Comparison of ENCODE assay signal across 15 cellular contexts in genomic region chr1:27513958-27514357, GRCh38. TPM values are rescaled to one million over a fixed set of nuclear protein-coding genes. Genes with fewer than 3 reads are reported as not detected.
DNase-seq lines count a peak whose midpoint lies in the region; ATAC-seq and TF ChIP-seq lines count a peak whose summit lies in the region.
"Had no signal": no experiment of that assay in that cellular context is flagged by ENCODE, and none has a peak within 500 bp of the region (broad histone marks: within the 10 kb centered on the region; RNA-seq: fewer than 3 reads in every experiment).

No MANE protein-coding gene starts in this region.

- H3K27ac ChIP-seq in esophagus muscularis mucosa (replicated peaks in 1 of 4) = peak overlapping the region; percentile 26 to 40 (median 34)
- no peak overlapping the region for H3K27ac ChIP-seq in aorta (ENCODE audit: low read depth in 1 of 2, low read length in 2 of 2)
- H3K27ac ChIP-seq: hepatocyte, thoracic aorta had no signal

- POLR2A ChIA-PET in activated naive CD8-positive, alpha-beta T cell treated with anti-CD3 and anti-CD28 coated beads, Interleukin-2, amount 10 ng/mL, durations not matched to agents 7 days and 5 days (lab: Charles Lee) = no interaction called here

- H3K9me3 ChIP-seq in esophagus muscularis mucosa = no peaks in the 10 kb centered on the region
- no peaks in the 10 kb centered on the region for H3K9me3 ChIP-seq in aorta (ENCODE audit: control insufficient read depth, low read length)
- H3K9me3 ChIP-seq: thoracic aorta had no signal

- H3K27me3 Mint-ChIP-seq in activated naive CD8-positive, alpha-beta T cell treated with anti-CD3 and anti-CD28 coated beads, Interleukin-2, amount 10 ng/mL, durations not matched to agents 7 days and 5 days = no peaks in the 10 kb centered on the region
- no peaks in the 10 kb centered on the region for H3K27me3 Mint-ChIP-seq in activated naive CD8-positive, alpha-beta T cell treated with anti-CD3 and anti-CD28 coated beads, Interleukin-2, amount 50 U/mL, for 24 hours
- H3K27me3 Mint-ChIP-seq in nephron (ENCODE audit: low read depth) = no peaks in the 10 kb centered on the region
- H3K27me3 Mint-ChIP-seq in activated T-cell treated with anti-CD3 and anti-CD28 coated beads, Interleukin-2, amount 50 U/mL, for 4 hours (ENCODE audit: low read depth) = no peaks in the 10 kb centered on the region

- no peaks in the 10 kb centered on the region for H3K9me3 Mint-ChIP-seq in activated naive CD8-positive, alpha-beta T cell treated with anti-CD3 and anti-CD28 coated beads, Interleukin-2, amount 10 ng/mL, durations not matched to agents 7 days and 5 days
- H3K9me3 Mint-ChIP-seq in activated naive CD8-positive, alpha-beta T cell treated with anti-CD3 and anti-CD28 coated beads, Interleukin-2, amount 50 U/mL, for 24 hours = no peaks in the 10 kb centered on the region
- H3K9me3 Mint-ChIP-seq in nephron = no peaks in the 10 kb centered on the region
- H3K9me3 Mint-ChIP-seq in activated T-cell treated with anti-CD3 and anti-CD28 coated beads, Interleukin-2, amount 50 U/mL, for 4 hours = no peaks in the 10 kb centered on the region

- peak overlapping the region; percentile 51 for H3K27ac Mint-ChIP-seq in activated naive CD8-positive, alpha-beta T cell treated with anti-CD3 and anti-CD28 coated beads, Interleukin-2, amount 10 ng/mL, durations not matched to agents 7 days and 5 days
- no peak overlapping the region for H3K27ac Mint-ChIP-seq in activated naive CD8-positive, alpha-beta T cell treated with anti-CD3 and anti-CD28 coated beads, Interleukin-2, amount 50 U/mL, for 24 hours
- peak overlapping the region; percentile 57 to 76 (median 73) for H3K27ac Mint-ChIP-seq in nephron

- no peaks in the 10 kb centered on the region for H3K36me3 Mint-ChIP-seq in activated naive CD8-positive, alpha-beta T cell treated with anti-CD3 and anti-CD28 coated beads, Interleukin-2, amount 10 ng/mL, durations not matched to agents 7 days and 5 days
- H3K36me3 Mint-ChIP-seq in activated naive CD8-positive, alpha-beta T cell treated with anti-CD3 and anti-CD28 coated beads, Interleukin-2, amount 50 U/mL, for 24 hours (ENCODE audit: low read depth) = no peaks in the 10 kb centered on the region
- no peaks in the 10 kb centered on the region for H3K36me3 Mint-ChIP-seq in nephron (ENCODE audit: low read depth)
- no peaks in the 10 kb centered on the region for H3K36me3 Mint-ChIP-seq in activated T-cell treated with anti-CD3 and anti-CD28 coated beads, Interleukin-2, amount 50 U/mL, for 4 hours (ENCODE audit: insufficient read depth)

- TF ChIP-seq CTCF in esophagus muscularis mucosa (IDR thresholded peaks at IDR 0.05) (no peak), nephron (IDR thresholded peaks at IDR 0.05; ENCODE audit: unreplicated experiment in 3 of 3) (no peak)

- ATAC-seq in activated naive CD8-positive, alpha-beta T cell treated with anti-CD3 and anti-CD28 coated beads, Interleukin-2, amount 10 ng/mL, durations not matched to agents 7 days and 5 days (ENCODE audit: low read depth) = no peak
- ATAC-seq in activated naive CD8-positive, alpha-beta T cell treated with anti-CD3 and anti-CD28 coated beads, Interleukin-2, amount 50 U/mL, for 24 hours = no peak
- peak; percentile 57 for ATAC-seq in aorta (ENCODE audit: low FRiP score)
- ATAC-seq in activated T-cell treated with anti-CD3 and anti-CD28 coated beads, Interleukin-2, amount 50 U/mL, for 4 hours = no peak

- DNase-seq in activated naive CD8-positive, alpha-beta T cell treated with anti-CD3 and anti-CD28 coated beads, Interleukin-2, amount 10 ng/mL, durations not matched to agents 7 days and 5 days = no peak
- DNase-seq in activated naive CD8-positive, alpha-beta T cell treated with anti-CD3 and anti-CD28 coated beads, Interleukin-2, amount 50 U/mL, for 24 hours = no peak
- DNase-seq in esophagus muscularis mucosa (ENCODE audit: extremely low spot score) (no peak), aorta (peak in 1 of 2 donors; percentile 80), T-helper 1 cell (no peak)
- DNase-seq in activated T-cell treated with anti-CD3 and anti-CD28 coated beads, Interleukin-2, amount 50 U/mL, for 4 hours = no peak
- no peak for DNase-seq in activated T-cell treated with anti-CD3 and anti-CD28 coated beads, Interleukin-2, amount 50 U/mL, for 1 hour
- DNase-seq: ACHN, cerebellar nuclear complex, NCI-H146, NCI-H510A treated with DMSO at 0.1 percent for 48 hours, small intestine had no signal

- H3K27me3 ChIP-seq in esophagus muscularis mucosa (no peaks in the 10 kb centered on the region), aorta (ENCODE audit: control insufficient read depth in 1 of 2, insufficient read depth in 2 of 2, low read length in 1 of 2) (no peaks in the 10 kb centered on the region)
- H3K27me3 ChIP-seq: hepatocyte had no signal

- no peak overlapping the region for H3K4me3 Mint-ChIP-seq in activated naive CD8-positive, alpha-beta T cell treated with anti-CD3 and anti-CD28 coated beads, Interleukin-2, amount 10 ng/mL, durations not matched to agents 7 days and 5 days
- H3K4me3 Mint-ChIP-seq in activated naive CD8-positive, alpha-beta T cell treated with anti-CD3 and anti-CD28 coated beads, Interleukin-2, amount 50 U/mL, for 24 hours = no peak overlapping the region
- peak overlapping the region in 1 of 3 experiments; percentile 19 for H3K4me3 Mint-ChIP-seq in nephron
- no peak overlapping the region for H3K4me3 Mint-ChIP-seq in activated T-cell treated with anti-CD3 and anti-CD28 coated beads, Interleukin-2, amount 50 U/mL, for 4 hours

- H3K4me3 ChIP-seq in esophagus muscularis mucosa = no peak overlapping the region
- no peak overlapping the region for H3K4me3 ChIP-seq in aorta (ENCODE audit: low read length in 2 of 2)
- H3K4me3 ChIP-seq: hepatocyte, thoracic aorta had no signal

- peaks cover 11% of the 10 kb centered on the region for H3K4me1 Mint-ChIP-seq in activated naive CD8-positive, alpha-beta T cell treated with anti-CD3 and anti-CD28 coated beads, Interleukin-2, amount 10 ng/mL, durations not matched to agents 7 days and 5 days
- peaks cover 27% of the 10 kb centered on the region for H3K4me1 Mint-ChIP-seq in activated naive CD8-positive, alpha-beta T cell treated with anti-CD3 and anti-CD28 coated beads, Interleukin-2, amount 50 U/mL, for 24 hours
- peaks cover 58% of the 10 kb centered on the region for H3K4me1 Mint-ChIP-seq in nephron
- H3K4me1 Mint-ChIP-seq in activated T-cell treated with anti-CD3 and anti-CD28 coated beads, Interleukin-2, amount 50 U/mL, for 4 hours (ENCODE audit: low read depth) = peaks cover 11% of the 10 kb centered on the region

- WGBS in esophagus muscularis mucosa = 73% methylated on average over 3 of the region's 7 CpGs
- WGBS in aorta, 2 donors = 62 to 73% methylated on average over 7 of the region's 7 CpGs

- H3K36me3 ChIP-seq in esophagus muscularis mucosa (no peaks in the 10 kb centered on the region), aorta (ENCODE audit: control insufficient read depth in 1 of 2, insufficient read depth in 2 of 2, low read length in 1 of 2) (no peaks in the 10 kb centered on the region)
- H3K36me3 ChIP-seq: thoracic aorta had no signal

- intact Hi-C loops in esophagus muscularis mucosa (cut with DNase I) (no loop called here), aorta (cut with DNase I) (no loop called here)

- TF ChIP-seq POLR2A in esophagus muscularis mucosa (IDR thresholded peaks at IDR 0.05; ENCODE audit: low read depth) = no peak

- H3K4me1 ChIP-seq in esophagus muscularis mucosa (peaks cover 25 to 36% (median 33%) of the 10 kb centered on the region in 4 donors), aorta (ENCODE audit: control insufficient read depth in 1 of 2, insufficient read depth in 2 of 2, low read length in 2 of 2) (no peaks in the 10 kb centered on the region)

- no peak for TF ChIP-seq EP300 in esophagus muscularis mucosa (IDR thresholded peaks at IDR 0.05)

RNA-seq across cellular contexts. Expression of gene WASF2, which starts 24.0 kb away (rescaled TPM):
- total RNA-seq in activated naive CD8-positive, alpha-beta T cell treated with anti-CD3 and anti-CD28 coated beads, Interleukin-2, amount 10 ng/mL, durations not matched to agents 7 days and 5 days = 100 to 1,000 TPM; 139 to 148 TPM
- 100 to 1,000 TPM in 2 of 4 donors, 10 to 100 TPM in 2; 78.5 to 141 (median 101) TPM for total RNA-seq in esophagus muscularis mucosa
- total RNA-seq in aorta = 100 to 1,000 TPM; 155 to 164 TPM
- 10 to 100 TPM; 27.2 to 47.4 TPM for polyA plus RNA-seq in aorta
- total RNA-seq in activated T-cell treated with anti-CD3 and anti-CD28 coated beads, Interleukin-2, amount 50 U/mL, for 4 hours = 10 to 100 TPM; 82.2 to 98.7 (median 87.1) TPM

Comparison
In these comparisons a context has a peak if more than half of its experiments do, and no peak if none do; other contexts are left out.
1. H3K27ac ChIP-seq: peak in esophagus muscularis mucosa (4 of 4); none in aorta (0 of 2).